Comparison of ENCODE assay signal across 9 cellular contexts in the genomic region with DNA sequence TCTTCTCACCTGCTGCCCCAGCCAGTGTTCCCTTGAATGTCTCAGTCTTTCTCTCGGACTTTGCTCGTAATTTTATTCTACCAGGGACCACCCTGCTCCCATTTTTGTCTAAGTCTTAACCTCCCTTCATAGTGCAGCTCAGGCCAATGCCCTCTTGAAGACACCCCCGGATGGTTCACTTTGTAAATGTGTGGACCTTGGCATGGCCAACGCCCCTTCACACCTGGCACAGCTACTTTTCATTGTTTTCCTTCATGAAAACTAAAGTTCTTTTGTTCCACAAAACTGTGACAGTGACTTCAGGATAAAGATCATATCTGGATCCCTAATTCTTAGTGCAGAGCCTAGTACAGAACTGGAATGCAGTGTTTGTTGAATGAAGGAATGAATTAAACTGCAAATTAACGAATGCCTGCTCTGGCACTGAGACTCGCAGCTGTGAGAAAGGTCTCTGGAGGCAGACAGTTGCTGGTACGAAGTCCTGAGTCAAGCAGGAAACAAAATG. TPM values are rescaled to one million over a fixed set of nuclear protein-coding genes. Genes with fewer than 3 reads are reported as not detected.
A peak's percentile ranks its signal among the peaks of the same experiment; 100 is the strongest.
DNase-seq lines count a peak whose midpoint lies in the region; ATAC-seq and TF ChIP-seq lines count a peak whose summit lies in the region.
"Had no signal": no experiment of that assay in that cellular context is flagged by ENCODE, and none has a peak within 500 bp of the region (broad histone marks: within the 10 kb centered on the region; RNA-seq: fewer than 3 reads in every experiment).

No MANE protein-coding gene starts in this region.

- H3K27me3 ChIP-seq in breast epithelium = no peaks in the 10 kb centered on the region
- no peaks in the 10 kb centered on the region for H3K27me3 ChIP-seq in duodenal mucosa (ENCODE audit: control insufficient read depth in 1 of 2, insufficient read depth in 2 of 2, low read length in 2 of 2)
- H3K27me3 ChIP-seq in neutrophil = peaks cover 44% of the 10 kb centered on the region

- H3K9me3 ChIP-seq in breast epithelium (no peaks in the 10 kb centered on the region), duodenal mucosa (ENCODE audit: control insufficient read depth in 1 of 2, low read length in 2 of 2) (no peaks in the 10 kb centered on the region), neutrophil (no peaks in the 10 kb centered on the region)

- H3K36me3 Mint-ChIP-seq in MCF 10A (ENCODE audit: insufficient read depth, unreplicated experiment) = peaks cover 11% of the 10 kb centered on the region
- H3K36me3 Mint-ChIP-seq: brain had no signal

- DNase-seq in breast epithelium (ENCODE audit: low spot score in 2 of 2) (no peak), MCF 10A (ENCODE audit: unreplicated experiment) (no peak), COLO668 (lab: John Stamatoyannopoulos, UW; ENCODE audit: unreplicated experiment) (no peak)

- CTCF ChIA-PET in MCF 10A (lab: Yijun Ruan, JAX) = interaction anchor here (0.6 to 10.2 kb wide), 25 partner anchors 9 to 778 kb away, joined by 3 to 89 read pairs (median 4); no protein-coding TSS in a partner anchor

- no peak for TF ChIP-seq POLR2A in breast epithelium (IDR thresholded peaks at IDR 0.05)

- POLR2A ChIA-PET in MCF 10A (lab: Yijun Ruan, JAX) = interaction anchor here (0.7 to 7.3 kb wide), 23 partner anchors 8 to 362 kb away, joined by 3 to 182 read pairs (median 6); a partner anchor contains a TSS

- H3K4me3 ChIP-seq in breast epithelium (peak overlapping the region; percentile 83 to 93 (median 88)), duodenal mucosa (ENCODE audit: low read depth in 1 of 2, low read length in 2 of 2) (peak overlapping the region; percentile 90 to 92), neutrophil (ENCODE audit: low read depth in 1 of 2, low read length in 1 of 2) (peak overlapping the region in 1 of 2 experiments; percentile 75)

- peak overlapping the region; percentile 97 to 99 for H3K9ac ChIP-seq in duodenal mucosa (ENCODE audit: low read depth in 1 of 2, low read length in 2 of 2)

- no peak for TF ChIP-seq CTCF in breast epithelium (IDR thresholded peaks at IDR 0.05)
- no peak for TF ChIP-seq CTCF in MCF 10A (IDR thresholded peaks at IDR 0.05; ENCODE audit: unreplicated experiment)
- TF ChIP-seq CTCF in neutrophil (IDR thresholded peaks at IDR 0.05) = no peak

- no peaks in the 10 kb centered on the region for H3K27me3 Mint-ChIP-seq in MCF 10A (ENCODE audit: insufficient read depth, unreplicated experiment)

- H3K4me3 Mint-ChIP-seq in MCF 10A (ENCODE audit: unreplicated experiment) = no peak overlapping the region
- H3K4me3 Mint-ChIP-seq: brain had no signal

- H3K4me1 Mint-ChIP-seq in MCF 10A (ENCODE audit: insufficient read depth, unreplicated experiment) = peaks cover 22% of the 10 kb centered on the region

- no peaks in the 10 kb centered on the region for H3K9me3 Mint-ChIP-seq in MCF 10A (ENCODE audit: unreplicated experiment)

- peak overlapping the region; percentile 99 to 100 for H3K27ac ChIP-seq in breast epithelium
- peak overlapping the region; percentile 99 for H3K27ac ChIP-seq in duodenal mucosa (ENCODE audit: low read depth, low read length)
- peak overlapping the region; percentile 70 for H3K27ac ChIP-seq in neutrophil

- no TSS peak for BruUV-seq in MCF 10A (replicated peaks; lab: Mats Ljungman, UMichigan)

- ATAC-seq in HG03342 (IDR thresholded peaks at IDR 0.05; ENCODE audit: unreplicated experiment) = peak; percentile 28
- ATAC-seq in GM18868 (IDR thresholded peaks at IDR 0.05; ENCODE audit: unreplicated experiment) = no peak
- no peak for ATAC-seq in GM18520 (IDR thresholded peaks at IDR 0.05; ENCODE audit: unreplicated experiment)

- H3K36me3 ChIP-seq in breast epithelium (no peaks in the 10 kb centered on the region), duodenal mucosa (ENCODE audit: control insufficient read depth in 1 of 2, insufficient read depth in 2 of 2, low read length in 2 of 2) (no peaks in the 10 kb centered on the region), neutrophil (no peaks in the 10 kb centered on the region)

- H3K27ac Mint-ChIP-seq in MCF 10A (ENCODE audit: low read depth, unreplicated experiment) = no peak overlapping the region
- H3K27ac Mint-ChIP-seq: brain had no signal

- peaks cover 0 to 9% of the 10 kb centered on the region in 2 donors for H3K4me1 ChIP-seq in breast epithelium
- H3K4me1 ChIP-seq in duodenal mucosa (ENCODE audit: control insufficient read depth in 1 of 2, insufficient read depth in 2 of 2, low read length in 2 of 2) = peaks cover 28 to 36% of the 10 kb centered on the region in 2 donors
- H3K4me1 ChIP-seq in neutrophil (ENCODE audit: control insufficient read depth in 1 of 2, insufficient read depth in 1 of 2, low read depth in 1 of 2, low read length in 1 of 2) = peaks cover 48 to 51% of the 10 kb centered on the region in 2 experiments

- intact Hi-C loops in breast epithelium (cut with DNase I; ENCODE audit: low total_unique reads) (loop anchor here (5.0 kb wide), 1 partner anchor 69 kb away; no protein-coding TSS in a partner anchor), MCF 10A (cut with micrococcal nuclease) (loop anchor here (1.0 to 5.0 kb wide), 4 partner anchors 18 to 421 kb away; a partner anchor contains a TSS)

RNA-seq across cellular contexts. Expression of a gene that starts 3.5 kb away (rescaled TPM):
- total RNA-seq in breast epithelium (100 to 1,000 TPM; 165 to 367 (median 177) TPM), MCF 10A (2022) (1.2 and 2.4 TPM in 2 replicates)

RNA-seq across cellular contexts. Expression of a gene that starts 7.7 kb away (rescaled TPM):
- total RNA-seq in breast epithelium (10 to 100 TPM; 49.2 to 59.8 (median 55.5) TPM), MCF 10A (2022) (1.7 and 3.6 TPM in 2 replicates)

RNA-seq across cellular contexts. Expression of a gene that starts 39.4 kb away (rescaled TPM):
- total RNA-seq in breast epithelium = not detected
- total RNA-seq in MCF 10A (2022) = not detected in 2 replicates

Comparison
In these comparisons a context has a peak if more than half of its experiments do, and no peak if none do; other contexts are left out.
1. RNA of a gene that starts 3.5 kb away (total RNA-seq): 165 to 367 TPM in breast epithelium; 1.2 to 2.4 TPM in MCF 10A; every median in the first group is over 10 times any median in the second.
2. RNA of a gene that starts 7.7 kb away (total RNA-seq): 49.2 to 59.8 TPM in breast epithelium; 1.7 to 3.6 TPM in MCF 10A; every median in the first group is over 10 times any median in the second.
3. Peak in every context shown above with its lines, with median percentiles within 50 percentile points of each other: H3K27ac ChIP-seq.